Comparison of ENCODE assay signal across 7 cellular contexts in the genomic region with DNA sequence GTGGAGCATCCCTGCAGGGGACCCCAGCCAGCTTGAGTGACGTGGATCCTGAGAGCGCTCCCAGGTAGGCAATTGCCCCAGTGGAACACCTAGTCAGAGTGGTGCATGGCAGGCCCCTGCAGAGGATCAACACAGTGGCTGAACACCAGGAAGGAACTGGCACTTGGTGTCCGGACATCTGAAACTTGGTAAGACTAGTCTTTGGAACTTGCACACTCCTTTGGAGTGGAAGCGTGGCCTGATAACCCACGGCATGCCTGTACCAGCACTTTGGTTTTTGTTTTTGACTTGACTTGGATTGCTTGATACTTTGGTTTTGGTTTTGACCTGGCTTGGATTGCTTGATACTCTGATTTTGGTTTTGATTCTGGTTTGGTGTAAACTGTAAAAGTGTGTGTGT.
DNase-seq lines count a peak whose midpoint lies in the region; ATAC-seq and TF ChIP-seq lines count a peak whose summit lies in the region.
"Not testable (repeated sequence)": the region's sequence is repeated elsewhere in the genome, so short reads cannot be mapped to it uniquely, and the experiment has no call there.

No MANE protein-coding gene starts in this region.

- not testable (repeated sequence) for H3K36me3 Mint-ChIP-seq in CD8-positive, alpha-beta T cell; T-helper 2 cell treated with Interferon-gamma antibody and Interleukin-4, amounts not matched to agents 5 μg/mL and 100 μg/mL, for 36 hours (ENCODE audit: low read depth); central memory CD8-positive, alpha-beta T cell (ENCODE audit: insufficient read depth); endodermal cell (ENCODE audit: low read depth)
- H3K36me3 Mint-ChIP-seq in activated naive CD4-positive, alpha-beta T cell treated with anti-CD3 and anti-CD28 coated beads, Interleukin-2, amount 10 ng/mL, durations not matched to agents 7 days and 5 days = peaks cover 23% of the 10 kb centered on the region
- H3K36me3 Mint-ChIP-seq in naive thymus-derived CD8-positive, alpha-beta T cell = peaks cover 0 to 15% (median 8%) of the 10 kb centered on the region in 3 donors

- H3K4me2 ChIP-seq in neuronal stem cell (ENCODE audit: insufficient read depth, low read length, poor library complexity, severe bottlenecking) = not testable (repeated sequence)

- not testable (repeated sequence) for H3K18ac ChIP-seq in neuronal stem cell (ENCODE audit: low read length)

- CTCF ChIA-PET in CD8-positive, alpha-beta T cell (lab: Charles Lee); activated naive CD4-positive, alpha-beta T cell treated with anti-CD3 and anti-CD28 coated beads, Interleukin-2, amount 10 ng/mL, durations not matched to agents 7 days and 5 days (lab: Charles Lee): not testable (repeated sequence)

- ATAC-seq in CD8-positive, alpha-beta T cell; central memory CD8-positive, alpha-beta T cell (replicated peaks; ENCODE audit: extremely low read depth, poor library complexity, severe bottlenecking); naive thymus-derived CD8-positive, alpha-beta T cell: not testable (repeated sequence)

- H2BK12ac ChIP-seq in neuronal stem cell (ENCODE audit: low read length) = peak overlapping the region; percentile 22

- TF ChIP-seq CTCF in CD8-positive, alpha-beta T cell (IDR thresholded peaks at IDR 0.05); endodermal cell (conservative IDR thresholded peaks at IDR 0.05): not testable (repeated sequence)

- H2AK5ac ChIP-seq in neuronal stem cell (ENCODE audit: low read depth, low read length) = not testable (repeated sequence)

- H3K36me3 ChIP-seq in CD8-positive, alpha-beta T cell (ENCODE audit: insufficient read depth, low read length); endodermal cell (ENCODE audit: control insufficient read depth, insufficient read depth, low read length); neuronal stem cell (replicated peaks in 1 of 2; ENCODE audit: control insufficient read depth in 2 of 2, insufficient read depth in 2 of 2, low read length in 2 of 2): not testable (repeated sequence)

- not testable (repeated sequence) for H3K27me3 Mint-ChIP-seq in CD8-positive, alpha-beta T cell (ENCODE audit: low read depth); T-helper 2 cell treated with Interferon-gamma antibody and Interleukin-4, amounts not matched to agents 5 μg/mL and 100 μg/mL, for 36 hours (ENCODE audit: low read depth); activated naive CD4-positive, alpha-beta T cell treated with anti-CD3 and anti-CD28 coated beads, Interleukin-2, amount 10 ng/mL, durations not matched to agents 7 days and 5 days; central memory CD8-positive, alpha-beta T cell; endodermal cell (ENCODE audit: insufficient read depth); naive thymus-derived CD8-positive, alpha-beta T cell

- peaks cover 36% of the 10 kb centered on the region for H3K4me1 ChIP-seq in CD8-positive, alpha-beta T cell (ENCODE audit: insufficient read depth, low read length)
- H3K4me1 ChIP-seq in endodermal cell (ENCODE audit: control insufficient read depth, insufficient read depth, low read length); neuronal stem cell (ENCODE audit: control insufficient read depth in 2 of 2, insufficient read depth in 1 of 2, low read depth in 1 of 2, low read length in 2 of 2): not testable (repeated sequence)

- H3K9me3 ChIP-seq in CD8-positive, alpha-beta T cell (ENCODE audit: low read length); neuronal stem cell (replicated peaks in 1 of 2; ENCODE audit: control insufficient read depth in 2 of 2, insufficient read depth in 1 of 2, low read depth in 1 of 2, low read length in 2 of 2): not testable (repeated sequence)
- H3K9me3 ChIP-seq in endodermal cell (ENCODE audit: control insufficient read depth, low read length) = peaks cover 50% of the 10 kb centered on the region

- not testable (repeated sequence) for H3K9me3 Mint-ChIP-seq in CD8-positive, alpha-beta T cell; T-helper 2 cell treated with Interferon-gamma antibody and Interleukin-4, amounts not matched to agents 5 μg/mL and 100 μg/mL, for 36 hours; central memory CD8-positive, alpha-beta T cell
- H3K9me3 Mint-ChIP-seq in activated naive CD4-positive, alpha-beta T cell treated with anti-CD3 and anti-CD28 coated beads, Interleukin-2, amount 10 ng/mL, durations not matched to agents 7 days and 5 days = peaks cover 20% of the 10 kb centered on the region
- H3K9me3 Mint-ChIP-seq in endodermal cell = peaks cover 64% of the 10 kb centered on the region
- H3K9me3 Mint-ChIP-seq in naive thymus-derived CD8-positive, alpha-beta T cell = peaks cover 2 to 37% (median 19%) of the 10 kb centered on the region in 9 donors

- DNase-seq in CD8-positive, alpha-beta T cell; T-helper 2 cell treated with Interferon-gamma antibody and Interleukin-4, amounts not matched to agents 5 μg/mL and 100 μg/mL, for 36 hours (ENCODE audit: low spot score); activated naive CD4-positive, alpha-beta T cell treated with anti-CD3 and anti-CD28 coated beads, Interleukin-2, amount 10 ng/mL, durations not matched to agents 7 days and 5 days; central memory CD8-positive, alpha-beta T cell (ENCODE audit: low spot score in 2 of 2); endodermal cell; naive thymus-derived CD8-positive, alpha-beta T cell; neuronal stem cell (ENCODE audit: low spot score): not testable (repeated sequence)

- H3K27ac ChIP-seq in CD8-positive, alpha-beta T cell (ENCODE audit: low read depth, low read length); endodermal cell (ENCODE audit: low read depth, low read length); neuronal stem cell (replicated peaks; ENCODE audit: low read length): not testable (repeated sequence)

- peaks cover 55% of the 10 kb centered on the region for H3K4me1 Mint-ChIP-seq in CD8-positive, alpha-beta T cell (ENCODE audit: low read depth)
- peaks cover 38% of the 10 kb centered on the region for H3K4me1 Mint-ChIP-seq in T-helper 2 cell treated with Interferon-gamma antibody and Interleukin-4, amounts not matched to agents 5 μg/mL and 100 μg/mL, for 36 hours (ENCODE audit: low read depth)
- peaks cover 63% of the 10 kb centered on the region for H3K4me1 Mint-ChIP-seq in activated naive CD4-positive, alpha-beta T cell treated with anti-CD3 and anti-CD28 coated beads, Interleukin-2, amount 10 ng/mL, durations not matched to agents 7 days and 5 days
- peaks cover 42% of the 10 kb centered on the region for H3K4me1 Mint-ChIP-seq in central memory CD8-positive, alpha-beta T cell
- H3K4me1 Mint-ChIP-seq in endodermal cell = not testable (repeated sequence)
- peaks cover 20 to 60% (median 54%) of the 10 kb centered on the region in 4 donors for H3K4me1 Mint-ChIP-seq in naive thymus-derived CD8-positive, alpha-beta T cell

- not testable (repeated sequence) for H2AFZ ChIP-seq in neuronal stem cell (ENCODE audit: low read length)

- WGBS in endodermal cell (ENCODE audit: insufficient coverage in 1 of 2, insufficient read length in 1 of 2), 2 experiments = 88 to 95% methylated on average over 4 to 5 of the region's 5 CpGs
- no CpG with 5 or more reads among the region's 5 CpGs for WGBS in neuronal stem cell (ENCODE audit: extremely low coverage in 2 of 2, insufficient read length in 2 of 2, insufficient replicate concordance in 1 of 2), 2 donors

- not testable (repeated sequence) for H3K27me3 ChIP-seq in CD8-positive, alpha-beta T cell (ENCODE audit: insufficient read depth, low read length); endodermal cell (ENCODE audit: control insufficient read depth, insufficient read depth, low read length, poor library complexity, severe bottlenecking); neuronal stem cell (ENCODE audit: control insufficient read depth in 3 of 3, insufficient read depth in 3 of 3, low read depth in 1 of 3, low read length in 3 of 3)

- H2BK5ac ChIP-seq in neuronal stem cell (ENCODE audit: low read length) = not testable (repeated sequence)

- not testable (repeated sequence) for H3K4me3 ChIP-seq in CD8-positive, alpha-beta T cell (ENCODE audit: low read depth, low read length)
- peak overlapping the region; percentile 30 for H3K4me3 ChIP-seq in endodermal cell (ENCODE audit: low read length)
- H3K4me3 ChIP-seq in neuronal stem cell (ENCODE audit: low read length in 2 of 2) = peak overlapping the region in 1 of 2 donors; percentile 68

- H3K27ac Mint-ChIP-seq in CD8-positive, alpha-beta T cell = peak overlapping the region; percentile 80
- H3K27ac Mint-ChIP-seq in T-helper 2 cell treated with Interferon-gamma antibody and Interleukin-4, amounts not matched to agents 5 μg/mL and 100 μg/mL, for 36 hours = peak overlapping the region; percentile 26
- peak overlapping the region; percentile 8 for H3K27ac Mint-ChIP-seq in activated naive CD4-positive, alpha-beta T cell treated with anti-CD3 and anti-CD28 coated beads, Interleukin-2, amount 10 ng/mL, durations not matched to agents 7 days and 5 days
- peak overlapping the region; percentile 87 for H3K27ac Mint-ChIP-seq in central memory CD8-positive, alpha-beta T cell (ENCODE audit: low read depth)
- not testable (repeated sequence) for H3K27ac Mint-ChIP-seq in endodermal cell
- peak overlapping the region; percentile 13 to 95 (median 86) for H3K27ac Mint-ChIP-seq in naive thymus-derived CD8-positive, alpha-beta T cell

- intact Hi-C loops in CD8-positive, alpha-beta T cell (cut with DNase I, micrococcal nuclease) = loop anchor here in 1 of 2 experiments (5.0 kb wide), 1 partner anchor 52 kb away; no protein-coding TSS in a partner anchor

- not testable (repeated sequence) for H3K4me3 Mint-ChIP-seq in CD8-positive, alpha-beta T cell; T-helper 2 cell treated with Interferon-gamma antibody and Interleukin-4, amounts not matched to agents 5 μg/mL and 100 μg/mL, for 36 hours; activated naive CD4-positive, alpha-beta T cell treated with anti-CD3 and anti-CD28 coated beads, Interleukin-2, amount 10 ng/mL, durations not matched to agents 7 days and 5 days; endodermal cell
- peak overlapping the region; percentile 42 for H3K4me3 Mint-ChIP-seq in central memory CD8-positive, alpha-beta T cell
- peak overlapping the region in 5 of 10 donors; percentile 30 to 71 (median 55) for H3K4me3 Mint-ChIP-seq in naive thymus-derived CD8-positive, alpha-beta T cell

- not testable (repeated sequence) for H2BK120ac ChIP-seq in neuronal stem cell (ENCODE audit: low read depth, low read length)

- not testable (repeated sequence) for H3K23ac ChIP-seq in neuronal stem cell (ENCODE audit: low read depth, low read length, poor library complexity)

- not testable (repeated sequence) for H3K14ac ChIP-seq in neuronal stem cell (ENCODE audit: low read length)

- H4K8ac ChIP-seq in neuronal stem cell (ENCODE audit: low read depth, low read length) = not testable (repeated sequence)

- H3K9ac ChIP-seq in endodermal cell (ENCODE audit: extremely low read depth, low read length, poor library complexity, severe bottlenecking); neuronal stem cell (ENCODE audit: low read depth, low read length, poor library complexity): not testable (repeated sequence)

- H4K91ac ChIP-seq in neuronal stem cell (ENCODE audit: low read depth, low read length, poor library complexity) = not testable (repeated sequence)

- not testable (repeated sequence) for H3K4ac ChIP-seq in neuronal stem cell (ENCODE audit: low read length)

- POLR2A ChIA-PET in CD8-positive, alpha-beta T cell (lab: Charles Lee) = not testable (repeated sequence)
- POLR2A ChIA-PET in naive thymus-derived CD8-positive, alpha-beta T cell (lab: Charles Lee) = interaction anchor here (1.8 to 2.9 kb wide), 2 partner anchors 32 to 46 kb away, joined by 6 to 14 read pairs; no protein-coding TSS in a partner anchor

- H2BK15ac ChIP-seq in neuronal stem cell (ENCODE audit: low read length) = not testable (repeated sequence)

- H3K79me1 ChIP-seq in neuronal stem cell (ENCODE audit: low read depth, low read length) = not testable (repeated sequence)
